20 cellular contexts compared by ENCODE assay signal in genomic region chr19:47200530-47200929, GRCh38. TPM values are rescaled to one million over a fixed set of nuclear protein-coding genes. Genes with fewer than 3 reads are reported as not detected.
DNase-seq lines count a peak whose midpoint lies in the region; ATAC-seq and TF ChIP-seq lines count a peak whose summit lies in the region.
"Had no signal": no experiment of that assay in that cellular context is flagged by ENCODE, and none has a peak within 500 bp of the region (broad histone marks: within the 10 kb centered on the region; RNA-seq: fewer than 3 reads in every experiment).

No MANE protein-coding gene starts in this region.

- no peak for ATAC-seq in stimulated activated memory B cell treated with anti-CD40 and anti-IgM and Interleukin-4, amounts not matched to agents 10 μg/mL and 1 μg/mL and 100 μg/mL, for 72 hours

- no peak overlapping the region for H3K4me3 Mint-ChIP-seq in stimulated activated memory B cell treated with anti-CD40 and anti-IgM and Interleukin-4, amounts not matched to agents 10 μg/mL and 1 μg/mL and 100 μg/mL, for 72 hours
- H3K4me3 Mint-ChIP-seq: CD14-positive monocyte; CD4-positive, alpha-beta T cell; CD8-positive, alpha-beta memory T cell had no signal

- H3K9me3 Mint-ChIP-seq in stimulated activated memory B cell treated with anti-CD40 and anti-IgM and Interleukin-4, amounts not matched to agents 10 μg/mL and 1 μg/mL and 100 μg/mL, for 72 hours = no peaks in the 10 kb centered on the region
- H3K9me3 Mint-ChIP-seq: CD14-positive monocyte; CD4-positive, alpha-beta T cell; CD8-positive, alpha-beta memory T cell had no signal

- DNase-seq in OCI-LY7 (ENCODE audit: low spot score) = no peak
- no peak for DNase-seq in NCI-H1694 treated with DMSO at 0.1 percent for 48 hours (lab: John Stamatoyannopoulos, UW)
- DNase-seq in stimulated activated CD4-positive, alpha-beta T cell treated with anti-CD3 and anti-CD28 coated beads, Interleukin-4, amount 100 ng/mL, for 24 hours = no peak
- no peak for DNase-seq in foreskin melanocyte
- DNase-seq: AML-193; BE2C; CD4-positive, alpha-beta T cell; CD8-positive, alpha-beta memory T cell; DMS 273 treated with DMSO at 0.1 percent for 48 hours; DMS79; EL; GDM1; GOT3; H7; HCEC 1CT had no signal

- TF ChIP-seq CTCF in 22Rv1 (IDR thresholded peaks at IDR 0.05) = no peak
- no peak for TF ChIP-seq CTCF in HEK293 (tag by site-specific recombination; IDR thresholded peaks at IDR 0.05)
- TF ChIP-seq CTCF in OCI-LY7 (conservative IDR thresholded peaks at IDR 0.05; ENCODE audit: low read length) = no peak

- no peaks in the 10 kb centered on the region for H4K20me1 ChIP-seq in OCI-LY7 (ENCODE audit: insufficient read depth, low read length)

- no peaks in the 10 kb centered on the region for H3K9me3 ChIP-seq in HEK293 (ENCODE audit: control insufficient read depth, insufficient read depth, low read depth, low read length)
- no peaks in the 10 kb centered on the region for H3K9me3 ChIP-seq in OCI-LY7 (ENCODE audit: low read length)
- H3K9me3 ChIP-seq: BE2C; BLaER1 treated with 17β-estradiol and CSF1 and Interleukin-3, amounts not matched to agents 10 nM and 100 nM had no signal

- POLR2A ChIA-PET in HEK293 (lab: Yijun Ruan, JAX) = interaction anchor here (2.7 kb wide), 1 partner anchor 25 kb away, joined by 12 read pairs; no protein-coding TSS in a partner anchor
- POLR2A ChIA-PET in OCI-LY7 (lab: Charles Lee) = interaction anchor here (1.1 kb wide), 1 partner anchor 10 kb away, joined by 5 read pairs; no protein-coding TSS in a partner anchor

- peaks cover 23% of the 10 kb centered on the region for H3K4me1 Mint-ChIP-seq in stimulated activated memory B cell treated with anti-CD40 and anti-IgM and Interleukin-4, amounts not matched to agents 10 μg/mL and 1 μg/mL and 100 μg/mL, for 72 hours
- H3K4me1 Mint-ChIP-seq: CD14-positive monocyte had no signal

- no peaks in the 10 kb centered on the region for H3K27me3 Mint-ChIP-seq in stimulated activated memory B cell treated with anti-CD40 and anti-IgM and Interleukin-4, amounts not matched to agents 10 μg/mL and 1 μg/mL and 100 μg/mL, for 72 hours
- H3K27me3 Mint-ChIP-seq: CD4-positive, alpha-beta T cell; CD8-positive, alpha-beta memory T cell had no signal

- H3K4me3 ChIP-seq in HEK293 (ENCODE audit: low read depth, low read length) = no peak overlapping the region
- H3K4me3 ChIP-seq in OCI-LY7 (ENCODE audit: low read depth, low read length, poor library complexity, severe bottlenecking) = no peak overlapping the region
- H3K4me3 ChIP-seq: BLaER1 treated with 17β-estradiol and CSF1 and Interleukin-3, amounts not matched to agents 10 nM and 100 nM had no signal

- BruUV-seq in OCI-LY7 (replicated peaks; lab: Mats Ljungman, UMichigan) = no TSS peak

- no peak overlapping the region for H2AFZ ChIP-seq in OCI-LY7 (ENCODE audit: low read length)

- H3K4me2 ChIP-seq in OCI-LY7 (ENCODE audit: low read length) = no peak overlapping the region
- H3K4me2 ChIP-seq: BLaER1 treated with 17β-estradiol and CSF1 and Interleukin-3, amounts not matched to agents 10 nM and 100 nM had no signal

- no peaks in the 10 kb centered on the region for H3K9me2 ChIP-seq in OCI-LY7 (ENCODE audit: insufficient read depth, low read length)

- intact Hi-C loops in OCI-LY7 (cut with micrococcal nuclease; ENCODE audit: unreplicated experiment) = no loop called here

- H3K79me2 ChIP-seq in OCI-LY7 (ENCODE audit: insufficient read depth, low read depth, low read length) = no peaks in the 10 kb centered on the region

- H3K27ac Mint-ChIP-seq in stimulated activated memory B cell treated with anti-CD40 and anti-IgM and Interleukin-4, amounts not matched to agents 10 μg/mL and 1 μg/mL and 100 μg/mL, for 72 hours = peak overlapping the region; percentile 79
- H3K27ac Mint-ChIP-seq: CD4-positive, alpha-beta T cell; CD8-positive, alpha-beta memory T cell had no signal

- CTCF ChIA-PET in HEK293 (lab: Yijun Ruan, JAX) = interaction anchor here (1.1 to 3.1 kb wide), 2 partner anchors 10 to 47 kb away, joined by 3 to 21 read pairs; no protein-coding TSS in a partner anchor
- CTCF ChIA-PET in OCI-LY7 (lab: Charles Lee; ENCODE audit: unreplicated experiment) = no interaction called here

- peaks cover 56% of the 10 kb centered on the region for H3K36me3 Mint-ChIP-seq in stimulated activated memory B cell treated with anti-CD40 and anti-IgM and Interleukin-4, amounts not matched to agents 10 μg/mL and 1 μg/mL and 100 μg/mL, for 72 hours

- H3K4me1 ChIP-seq in HEK293 (ENCODE audit: control insufficient read depth, insufficient read depth, low read length) (no peaks in the 10 kb centered on the region), OCI-LY7 (ENCODE audit: insufficient read depth, low read length, poor library complexity, severe bottlenecking) (peaks cover 14% of the 10 kb centered on the region)
- H3K4me1 ChIP-seq: BE2C had no signal

- peak overlapping the region; percentile 10; the same call in 1 of the 2 replicates for H3K27ac ChIP-seq in 22Rv1
- peak overlapping the region; percentile 16; the same call in 1 of the 2 replicates for H3K27ac ChIP-seq in HEK293 (ENCODE audit: extremely low read depth, low read depth, low read length)
- peak overlapping the region; percentile 49 for H3K27ac ChIP-seq in OCI-LY7 (ENCODE audit: low read depth, low read length, poor library complexity, severe bottlenecking)

- H3K36me3 ChIP-seq in HEK293 (ENCODE audit: control insufficient read depth in 2 of 2, insufficient read depth in 1 of 2, low read length in 2 of 2) (peaks cover 64 to 72% of the 10 kb centered on the region in 2 experiments), OCI-LY7 (ENCODE audit: insufficient read depth, low read length) (peaks cover 85% of the 10 kb centered on the region)

TF ChIP-seq in HEK293, 187 proteins besides CTCF, POLR2A, EP300 and RAD21:
- TF ChIP-seq ZBTB20 (tag by site-specific recombination; IDR thresholded peaks at IDR 0.05) (no peak), HOXC10 (CRISPR knock-in tag; IDR thresholded peaks at IDR 0.05) (no peak), ZNF658 (tag by site-specific recombination; IDR thresholded peaks at IDR 0.05) (no peak), IKZF3 (tag by site-specific recombination; IDR thresholded peaks at IDR 0.05) (no peak), ZNF830 (tag by site-specific recombination; IDR thresholded peaks at IDR 0.05; ENCODE audit: low read depth) (no peak), ZNF10 (tag by site-specific recombination; IDR thresholded peaks at IDR 0.05) (no peak), ZNF521 (tag by site-specific recombination; IDR thresholded peaks at IDR 0.05) (no peak), PRDM6 (tag by site-specific recombination; IDR thresholded peaks at IDR 0.05) (no peak), ZNF488 (tag by site-specific recombination; IDR thresholded peaks at IDR 0.05) (no peak), ZNF768 (tag by site-specific recombination; IDR thresholded peaks at IDR 0.05) (no peak), ZBTB8A (tag by site-specific recombination; IDR thresholded peaks at IDR 0.05) (no peak), ZNF16 (tag by site-specific recombination; IDR thresholded peaks at IDR 0.05; ENCODE audit: low read depth) (no peak), ZNF664 (tag by site-specific recombination; IDR thresholded peaks at IDR 0.05) (no peak)

RNA-seq across cellular contexts. Expression of gene BBC3, which starts 30.5 kb away (rescaled TPM):
- 6.9 and 8.9 TPM in 2 replicates for total RNA-seq in OCI-LY7 (2014; rRNA removed; shearing (Covaris generic))
- 10.5 and 13.2 TPM in 2 replicates for total RNA-seq in OCI-LY7 (2022)

RNA-seq across cellular contexts. Expression of gene CCDC9, which starts 55.8 kb away (rescaled TPM):
- 6.5 and 7.9 TPM in 2 replicates for total RNA-seq in OCI-LY7 (2014; rRNA removed; shearing (Covaris generic))
- total RNA-seq in OCI-LY7 (2022) = 19.3 and 19.7 TPM in 2 replicates
